Comparison of ENCODE assay signal across 11 cellular contexts in the genomic region with DNA sequence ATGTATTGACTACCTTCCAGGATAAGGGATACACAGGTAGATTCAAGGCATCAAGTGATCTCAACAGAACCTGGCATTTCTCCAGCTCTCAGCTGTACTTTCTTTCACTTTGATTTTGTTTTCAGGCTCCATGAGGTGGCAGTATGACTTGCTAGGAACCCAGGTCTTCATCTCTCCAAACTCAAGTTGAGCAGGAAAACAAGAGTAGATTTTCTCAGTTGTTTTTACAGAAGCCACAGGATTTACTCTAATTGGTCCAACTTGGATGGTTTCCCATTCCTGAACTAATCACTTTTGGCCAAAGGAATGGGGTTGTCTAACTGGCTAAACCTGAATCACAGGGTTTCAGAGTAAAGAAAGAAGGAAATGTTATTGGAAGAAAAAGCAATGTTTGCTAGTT.
DNase-seq lines count a peak whose midpoint lies in the region; ATAC-seq, FAIRE-seq and TF ChIP-seq lines count a peak whose summit lies in the region.
"Had no signal": no experiment of that assay in that cellular context is flagged by ENCODE, and none has a peak within 500 bp of the region (broad histone marks: within the 10 kb centered on the region; RNA-seq: fewer than 3 reads in every experiment).

No MANE protein-coding gene starts in this region.

- H3K27me3 ChIP-seq in small intestine (ENCODE audit: control insufficient read depth in 2 of 2, insufficient read depth in 2 of 2, low read length in 2 of 2) (no peaks in the 10 kb centered on the region), tibial artery (no peaks in the 10 kb centered on the region)
- H3K27me3 ChIP-seq: BLaER1, neutrophil had no signal

- H3K4me1 ChIP-seq in small intestine (ENCODE audit: control insufficient read depth in 2 of 2, insufficient read depth in 1 of 2, low read depth in 1 of 2, low read length in 1 of 2), result no peaks in the 10 kb centered on the region
- no peaks in the 10 kb centered on the region for H3K4me1 ChIP-seq in tibial artery
- H3K4me1 ChIP-seq: BLaER1 had no signal

- intact Hi-C loops in tibial artery (cut with DNase I; ENCODE audit: low total_unique reads), result no loop called here

- TF ChIP-seq CTCF in tibial artery (IDR thresholded peaks at IDR 0.05), result peak in 1 of 2 experiments; percentile 15

- H3K27ac ChIP-seq in epithelial cell of prostate, result peak overlapping the region; percentile 7
- no peak overlapping the region for H3K27ac ChIP-seq in small intestine (ENCODE audit: low read depth in 1 of 2, low read length in 1 of 2)
- no peak overlapping the region for H3K27ac ChIP-seq in tibial artery
- H3K27ac ChIP-seq: BLaER1, neutrophil had no signal

- ATAC-seq in HG03457 (IDR thresholded peaks at IDR 0.05; ENCODE audit: unreplicated experiment) (no peak), HG02678 (IDR thresholded peaks at IDR 0.05; ENCODE audit: unreplicated experiment) (no peak)

- no peak overlapping the region for H3K4me3 ChIP-seq in small intestine (ENCODE audit: low read depth in 1 of 2, low read length in 2 of 2)
- no peak overlapping the region for H3K4me3 ChIP-seq in tibial artery
- H3K4me3 ChIP-seq: BLaER1 had no signal

- FAIRE-seq in small intestine (lab: Jason Lieb, UNC), result no peak
- FAIRE-seq: TTC549 had no signal

- peak; percentile 42 for DNase-seq in NCI-H1105 treated with DMSO at 0.1 percent for 48 hours (lab: John Stamatoyannopoulos, UW)
- no peak for DNase-seq in NCI-H1105 (lab: John Stamatoyannopoulos, UW)
- DNase-seq in NCI-H345 treated with DMSO at 0.1 percent for 48 hours (lab: John Stamatoyannopoulos, UW; ENCODE audit: unreplicated experiment), result peak; percentile 44
- peak; percentile 75 for DNase-seq in epithelial cell of prostate (ENCODE audit: low read depth, low spot score)
- DNase-seq in small intestine, result peak; percentile 56
- no peak for DNase-seq in tibial artery

- H3K9me3 ChIP-seq in small intestine (ENCODE audit: control insufficient read depth, low read depth) (no peaks in the 10 kb centered on the region), tibial artery (no peaks in the 10 kb centered on the region)
- H3K9me3 ChIP-seq: BLaER1, neutrophil had no signal

- H3K36me3 ChIP-seq in small intestine (ENCODE audit: control insufficient read depth in 2 of 2, insufficient read depth in 2 of 2, low read length in 2 of 2) (no peaks in the 10 kb centered on the region), tibial artery (no peaks in the 10 kb centered on the region)
- H3K36me3 ChIP-seq: BLaER1, neutrophil had no signal

Comparison
In these comparisons a context has a peak if more than half of its experiments do, and no peak if none do; other contexts are left out.
1. DNase-seq: peak in NCI-H1105 treated with DMSO at 0.1 percent for 48 hours (single experiment), NCI-H345 treated with DMSO at 0.1 percent for 48 hours (single experiment), epithelial cell of prostate (single experiment) and small intestine (single experiment); none in NCI-H1105 (single experiment) and tibial artery (0 of 2).